7 cellular contexts compared by ENCODE assay signal in the genomic region with DNA sequence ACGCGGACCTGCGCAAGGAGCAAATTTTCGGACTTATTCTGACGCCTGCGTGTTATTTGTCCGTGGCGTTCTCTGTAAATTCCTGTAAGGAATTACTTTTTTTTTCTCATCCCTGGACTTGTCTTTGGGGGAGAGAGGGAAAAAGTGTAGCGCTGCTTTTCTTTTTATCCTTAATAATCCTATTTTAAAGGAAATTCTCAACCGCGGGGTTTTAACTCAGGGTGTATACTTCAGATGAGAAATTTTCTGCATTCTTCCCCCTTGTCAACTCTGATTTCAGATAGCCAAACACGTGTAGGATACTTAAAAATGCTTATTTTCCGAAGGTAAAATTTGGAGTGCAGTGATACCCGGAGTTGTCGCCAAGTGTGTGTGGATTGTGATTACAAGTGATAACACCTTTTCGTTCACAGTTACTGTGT. TPM values are rescaled to one million over a fixed set of nuclear protein-coding genes. Genes with fewer than 3 reads are reported as not detected.
A peak's percentile ranks its signal among the peaks of the same experiment; 100 is the strongest.
DNase-seq lines count a peak whose midpoint lies in the region; ATAC-seq, FAIRE-seq and TF ChIP-seq lines count a peak whose summit lies in the region.

No MANE protein-coding gene starts in this region.

- no peaks in the 10 kb centered on the region for H3K36me3 ChIP-seq in H7 (replicated peaks; ENCODE audit: control insufficient read depth, insufficient read depth, low read length)
- peaks cover 9% of the 10 kb centered on the region for H3K36me3 ChIP-seq in neutrophil

- no peaks in the 10 kb centered on the region for H3K9me3 ChIP-seq in neutrophil

- H3K27me3 ChIP-seq in H7 (ENCODE audit: control insufficient read depth, insufficient read depth, low read length) (no peaks in the 10 kb centered on the region), neutrophil (no peaks in the 10 kb centered on the region)

- peaks cover 32 to 44% of the 10 kb centered on the region in 2 experiments for H3K4me1 ChIP-seq in neutrophil (ENCODE audit: control insufficient read depth in 1 of 2, insufficient read depth in 1 of 2, low read depth in 1 of 2, low read length in 1 of 2)

- DNase-seq in H7 (no peak), RWPE1 (ENCODE audit: low spot score) (no peak), epithelial cell of esophagus (ENCODE audit: low read depth) (no peak), NCI-H526 treated with DMSO at 0.1 percent for 48 hours (lab: John Stamatoyannopoulos, UW) (no peak), D721Med (ENCODE audit: insufficient read length, low spot score) (no peak)

- H3K27ac ChIP-seq in RWPE1 (peak overlapping the region; percentile 96), neutrophil (peak overlapping the region; percentile 95)

- TF ChIP-seq CTCF in RWPE1 (conservative IDR thresholded peaks at IDR 0.05; ENCODE audit: low read depth) (no peak), epithelial cell of esophagus (IDR thresholded peaks at IDR 0.05; ENCODE audit: insufficient read depth, low read depth, low read length, missing control alignments) (no peak), neutrophil (IDR thresholded peaks at IDR 0.05) (no peak), D721Med (IDR thresholded peaks at IDR 0.05; ENCODE audit: insufficient read depth, missing control alignments) (no peak)

- no peak for FAIRE-seq in D721Med (lab: Jason Lieb, UNC)

- POLR2A ChIA-PET in RWPE1 (lab: Yijun Ruan, JAX; ENCODE audit: low non-redundant PET): no interaction called here

- CTCF ChIA-PET in RWPE1 (lab: Yijun Ruan, JAX): no interaction called here

- ATAC-seq in HG02642 (IDR thresholded peaks at IDR 0.05; ENCODE audit: poor library complexity, unreplicated experiment): no peak

- H3K4me3 ChIP-seq in H7 (ENCODE audit: insufficient read depth, low read depth, low read length): peak overlapping the region; percentile 93
- peak overlapping the region; percentile 89 for H3K4me3 ChIP-seq in epithelial cell of esophagus (ENCODE audit: low read length)
- H3K4me3 ChIP-seq in neutrophil (ENCODE audit: low read depth in 1 of 2, low read length in 1 of 2): peak overlapping the region; percentile 83

RNA-seq across cellular contexts. Expression of a gene that starts 0.9 kb away (rescaled TPM):
- total RNA-seq in H7 (2014; rRNA removed; shearing (Covaris generic)): 62.7 and 83.1 TPM in 2 replicates

RNA-seq across cellular contexts. Expression of a gene that starts 55.4 kb away (rescaled TPM):
- total RNA-seq in H7 (2014; rRNA removed; shearing (Covaris generic)): 30.1 and 34.5 TPM in 2 replicates
